ENCODE assay signal across 1 cellular context in genomic region chr1:31625561-31626272, GRCh38.
A peak's percentile ranks its signal among the peaks of the same experiment; 100 is the strongest.
TF ChIP-seq lines count a peak whose summit lies in the region.

No MANE protein-coding gene starts in this region.

TF ChIP-seq in HEK293, 187 proteins besides CTCF, POLR2A, EP300 and RAD21 (continued from another document):
- TF ChIP-seq ZNF398 (tag by site-specific recombination; IDR thresholded peaks at IDR 0.05) (peak; percentile 49; the same call in 1 of the 2 replicates), ZBTB11 (tag by site-specific recombination; conservative IDR thresholded peaks at IDR 0.05; ENCODE audit: low read depth) (no peak), ZNF664 (tag by site-specific recombination; IDR thresholded peaks at IDR 0.05) (peak; percentile 93), GLIS2 (tag by site-specific recombination; IDR thresholded peaks at IDR 0.05) (no peak), SCRT2 (tag by site-specific recombination; IDR thresholded peaks at IDR 0.05) (no peak), PRDM10 (tag by site-specific recombination; IDR thresholded peaks at IDR 0.05) (no peak), ZBTB8A (tag by site-specific recombination; IDR thresholded peaks at IDR 0.05) (no peak)
